Comparison of ENCODE assay signal across 10 cellular contexts in genomic region chr15:99090011-99090699, GRCh38. TPM values are rescaled to one million over a fixed set of nuclear protein-coding genes. Genes with fewer than 3 reads are reported as not detected.
DNase-seq lines count a peak whose midpoint lies in the region; ATAC-seq and TF ChIP-seq lines count a peak whose summit lies in the region.
"Had no signal": no experiment of that assay in that cellular context is flagged by ENCODE, and none has a peak within 500 bp of the region (broad histone marks: within the 10 kb centered on the region; RNA-seq: fewer than 3 reads in every experiment).

No MANE protein-coding gene starts in this region.

- peaks cover 0 to 4% of the 10 kb centered on the region in 2 donors for H3K4me1 Mint-ChIP-seq in natural killer cell
- H3K4me1 Mint-ChIP-seq in natural killer cell treated with Interleukin-12 subunit alpha and Interleukin-12 subunit beta and Interleukin-15 and Interleukin-18, amount 100 ng/mL, for 72 hours (ENCODE audit: low read depth in 2 of 2): peaks cover 0 to 6% of the 10 kb centered on the region in 2 donors
- H3K4me1 Mint-ChIP-seq in type B pancreatic cell (ENCODE audit: unreplicated experiment): no peaks in the 10 kb centered on the region

- no peak for TF ChIP-seq CTCF in natural killer cell (IDR thresholded peaks at IDR 0.05)
- no peak for TF ChIP-seq CTCF in type B pancreatic cell (conservative IDR thresholded peaks at IDR 0.05)

- H3K27ac Mint-ChIP-seq in natural killer cell (no peak overlapping the region), type B pancreatic cell (no peak overlapping the region)
- H3K27ac Mint-ChIP-seq in natural killer cell treated with Interleukin-12 subunit alpha and Interleukin-12 subunit beta and Interleukin-15 and Interleukin-18, amount 100 ng/mL, for 72 hours: peak overlapping the region in 1 of 2 donors; percentile 13

- no peak overlapping the region for H3K4me3 Mint-ChIP-seq in natural killer cell
- no peak overlapping the region for H3K4me3 Mint-ChIP-seq in natural killer cell treated with Interleukin-12 subunit alpha and Interleukin-12 subunit beta and Interleukin-15 and Interleukin-18, amount 100 ng/mL, for 72 hours
- no peak overlapping the region for H3K4me3 Mint-ChIP-seq in type B pancreatic cell
- H3K4me3 Mint-ChIP-seq: naive thymus-derived CD8-positive, alpha-beta T cell had no signal

- intact Hi-C loops in natural killer cell (cut with micrococcal nuclease) (no loop called here), posterior cingulate gyrus (cut with DNase I) (no loop called here)

- H3K36me3 Mint-ChIP-seq in natural killer cell (no peaks in the 10 kb centered on the region), type B pancreatic cell (no peaks in the 10 kb centered on the region)
- H3K36me3 Mint-ChIP-seq in natural killer cell treated with Interleukin-12 subunit alpha and Interleukin-12 subunit beta and Interleukin-15 and Interleukin-18, amount 100 ng/mL, for 72 hours: no peaks in the 10 kb centered on the region
- H3K36me3 Mint-ChIP-seq: naive thymus-derived CD8-positive, alpha-beta T cell had no signal

- ATAC-seq in natural killer cell: no peak
- ATAC-seq in natural killer cell treated with Interleukin-12 subunit alpha and Interleukin-12 subunit beta and Interleukin-15 and Interleukin-18, amount 100 ng/mL, for 72 hours: no peak
- peak; percentile 100 for ATAC-seq in HG02852 (IDR thresholded peaks at IDR 0.05; ENCODE audit: unreplicated experiment)
- ATAC-seq: naive thymus-derived CD8-positive, alpha-beta T cell had no signal

- H3K27me3 Mint-ChIP-seq in natural killer cell (ENCODE audit: low read depth in 2 of 2) (peaks cover 0 to 7% of the 10 kb centered on the region in 2 donors), type B pancreatic cell (peaks cover 15% of the 10 kb centered on the region)
- peaks cover 17 to 20% of the 10 kb centered on the region in 2 donors for H3K27me3 Mint-ChIP-seq in natural killer cell treated with Interleukin-12 subunit alpha and Interleukin-12 subunit beta and Interleukin-15 and Interleukin-18, amount 100 ng/mL, for 72 hours

- H3K9me3 Mint-ChIP-seq in natural killer cell: no peaks in the 10 kb centered on the region
- no peaks in the 10 kb centered on the region for H3K9me3 Mint-ChIP-seq in natural killer cell treated with Interleukin-12 subunit alpha and Interleukin-12 subunit beta and Interleukin-15 and Interleukin-18, amount 100 ng/mL, for 72 hours
- H3K9me3 Mint-ChIP-seq in type B pancreatic cell: no peaks in the 10 kb centered on the region
- H3K9me3 Mint-ChIP-seq: naive thymus-derived CD8-positive, alpha-beta T cell had no signal

- DNase-seq in natural killer cell (peak; percentile 5), NOMO-1 (lab: John Stamatoyannopoulos, UW; ENCODE audit: unreplicated experiment in 2 of 2) (peak; percentile 54 to 65), type B pancreatic cell (ENCODE audit: extremely low spot score, unreplicated experiment) (peak; percentile 54), NCI-H146 treated with DMSO at 0.1 percent for 48 hours (lab: John Stamatoyannopoulos, UW; ENCODE audit: unreplicated experiment) (no peak), posterior cingulate gyrus (no peak), Kasumi-1 (lab: John Stamatoyannopoulos, UW) (no peak)
- DNase-seq in natural killer cell treated with Interleukin-12 subunit alpha and Interleukin-12 subunit beta and Interleukin-15 and Interleukin-18, amount 100 ng/mL, for 72 hours (ENCODE audit: low spot score): no peak
- DNase-seq: stimulated activated naive CD4-positive, alpha-beta T cell had no signal

RNA-seq across cellular contexts. Expression of gene SYNM, which starts 14.7 kb away (rescaled TPM):
- total RNA-seq in natural killer cell (under 1 TPM; 0.11 to 0.48 (median 0.42) TPM), type B pancreatic cell (ENCODE audit: low replicate concordance) (2.2 and 4.1 TPM in 2 replicates)
- under 1 TPM; 0.20 to 0.26 TPM for total RNA-seq in natural killer cell treated with Interleukin-12 subunit alpha and Interleukin-12 subunit beta and Interleukin-15 and Interleukin-18, amount 100 ng/mL, for 72 hours

Comparison
In these comparisons a context has a peak if more than half of its experiments do, and no peak if none do; other contexts are left out.
1. DNase-seq: peak in natural killer cell (single experiment), NOMO-1 (2 of 2) and type B pancreatic cell (single experiment); none in natural killer cell treated with Interleukin-12 subunit alpha and Interleukin-12 subunit beta and Interleukin-15 and Interleukin-18, amount 100 ng/mL, for 72 hours (single experiment), NCI-H146 treated with DMSO at 0.1 percent for 48 hours (single experiment), posterior cingulate gyrus (0 of 10) and Kasumi-1 (0 of 2).